1 cellular context compared by ENCODE assay signal in the genomic region with DNA sequence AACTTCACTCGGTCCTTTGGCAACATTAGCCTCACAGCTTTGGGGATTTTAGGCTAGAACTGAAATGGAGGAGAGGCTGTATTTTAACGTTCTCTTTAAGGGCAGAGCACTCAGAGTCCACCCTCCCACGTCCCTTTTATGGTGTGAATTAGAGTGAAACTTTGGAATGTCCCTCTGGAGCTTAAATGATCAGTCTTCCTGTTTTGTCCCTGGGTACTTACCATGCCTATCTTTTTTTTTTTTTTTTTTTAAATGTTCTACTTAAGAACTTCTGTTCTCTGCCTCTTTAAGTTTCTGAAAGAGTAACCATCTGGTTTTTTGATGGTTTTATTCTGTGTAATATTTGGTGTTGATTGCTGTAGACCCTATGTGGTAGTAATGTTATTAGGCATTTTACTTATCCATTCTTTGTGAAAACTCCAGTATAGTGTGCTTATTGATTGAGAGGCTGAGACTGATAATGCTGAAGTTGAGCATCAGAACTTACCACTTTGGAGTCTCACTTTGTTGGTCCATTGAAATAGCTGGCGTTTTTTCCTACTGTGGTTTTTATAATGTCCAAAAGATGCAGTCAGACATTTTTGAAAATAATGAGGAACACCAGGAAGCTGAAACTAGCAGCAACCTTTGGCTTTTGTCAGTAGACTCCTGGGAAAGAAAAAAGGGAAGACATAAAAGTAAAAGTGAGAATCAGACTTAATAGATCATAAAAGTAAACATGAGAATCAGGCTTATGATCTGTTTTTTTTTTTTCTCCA.
TF ChIP-seq lines count a peak whose summit lies in the region.

No MANE protein-coding gene starts in this region.

TF ChIP-seq in HepG2, 621 proteins besides CTCF, POLR2A, EP300 and RAD21:
- TF ChIP-seq ZNF510 (CRISPR knock-in tag; IDR thresholded peaks at IDR 0.05; ENCODE audit: low read depth) (no peak), ZBTB42 (CRISPR knock-in tag; IDR thresholded peaks at IDR 0.05) (no peak), ZBTB3 (CRISPR knock-in tag; IDR thresholded peaks at IDR 0.05; ENCODE audit: borderline replicate concordance, low read depth) (no peak), SNAI1 (CRISPR knock-in tag; IDR thresholded peaks at IDR 0.05; ENCODE audit: borderline replicate concordance) (no peak), KAT7 (CRISPR knock-in tag; IDR thresholded peaks at IDR 0.05; ENCODE audit: borderline replicate concordance) (no peak), TCF7L2 (IDR thresholded peaks at IDR 0.05; ENCODE audit: low read depth, low read length) (no peak)
- TF ChIP-seq, protein P1, sequence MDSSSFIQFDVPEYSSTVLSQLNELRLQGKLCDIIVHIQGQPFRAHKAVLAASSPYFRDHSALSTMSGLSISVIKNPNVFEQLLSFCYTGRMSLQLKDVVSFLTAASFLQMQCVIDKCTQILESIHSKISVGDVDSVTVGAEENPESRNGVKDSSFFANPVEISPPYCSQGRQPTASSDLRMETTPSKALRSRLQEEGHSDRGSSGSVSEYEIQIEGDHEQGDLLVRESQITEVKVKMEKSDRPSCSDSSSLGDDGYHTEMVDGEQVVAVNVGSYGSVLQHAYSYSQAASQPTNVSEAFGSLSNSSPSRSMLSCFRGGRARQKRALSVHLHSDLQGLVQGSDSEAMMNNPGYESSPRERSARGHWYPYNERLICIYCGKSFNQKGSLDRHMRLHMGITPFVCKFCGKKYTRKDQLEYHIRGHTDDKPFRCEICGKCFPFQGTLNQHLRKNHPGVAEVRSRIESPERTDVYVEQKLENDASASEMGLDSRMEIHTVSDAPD (CRISPR knock-in tag; IDR thresholded peaks at IDR 0.05): no peak
- TF ChIP-seq, protein P2, sequence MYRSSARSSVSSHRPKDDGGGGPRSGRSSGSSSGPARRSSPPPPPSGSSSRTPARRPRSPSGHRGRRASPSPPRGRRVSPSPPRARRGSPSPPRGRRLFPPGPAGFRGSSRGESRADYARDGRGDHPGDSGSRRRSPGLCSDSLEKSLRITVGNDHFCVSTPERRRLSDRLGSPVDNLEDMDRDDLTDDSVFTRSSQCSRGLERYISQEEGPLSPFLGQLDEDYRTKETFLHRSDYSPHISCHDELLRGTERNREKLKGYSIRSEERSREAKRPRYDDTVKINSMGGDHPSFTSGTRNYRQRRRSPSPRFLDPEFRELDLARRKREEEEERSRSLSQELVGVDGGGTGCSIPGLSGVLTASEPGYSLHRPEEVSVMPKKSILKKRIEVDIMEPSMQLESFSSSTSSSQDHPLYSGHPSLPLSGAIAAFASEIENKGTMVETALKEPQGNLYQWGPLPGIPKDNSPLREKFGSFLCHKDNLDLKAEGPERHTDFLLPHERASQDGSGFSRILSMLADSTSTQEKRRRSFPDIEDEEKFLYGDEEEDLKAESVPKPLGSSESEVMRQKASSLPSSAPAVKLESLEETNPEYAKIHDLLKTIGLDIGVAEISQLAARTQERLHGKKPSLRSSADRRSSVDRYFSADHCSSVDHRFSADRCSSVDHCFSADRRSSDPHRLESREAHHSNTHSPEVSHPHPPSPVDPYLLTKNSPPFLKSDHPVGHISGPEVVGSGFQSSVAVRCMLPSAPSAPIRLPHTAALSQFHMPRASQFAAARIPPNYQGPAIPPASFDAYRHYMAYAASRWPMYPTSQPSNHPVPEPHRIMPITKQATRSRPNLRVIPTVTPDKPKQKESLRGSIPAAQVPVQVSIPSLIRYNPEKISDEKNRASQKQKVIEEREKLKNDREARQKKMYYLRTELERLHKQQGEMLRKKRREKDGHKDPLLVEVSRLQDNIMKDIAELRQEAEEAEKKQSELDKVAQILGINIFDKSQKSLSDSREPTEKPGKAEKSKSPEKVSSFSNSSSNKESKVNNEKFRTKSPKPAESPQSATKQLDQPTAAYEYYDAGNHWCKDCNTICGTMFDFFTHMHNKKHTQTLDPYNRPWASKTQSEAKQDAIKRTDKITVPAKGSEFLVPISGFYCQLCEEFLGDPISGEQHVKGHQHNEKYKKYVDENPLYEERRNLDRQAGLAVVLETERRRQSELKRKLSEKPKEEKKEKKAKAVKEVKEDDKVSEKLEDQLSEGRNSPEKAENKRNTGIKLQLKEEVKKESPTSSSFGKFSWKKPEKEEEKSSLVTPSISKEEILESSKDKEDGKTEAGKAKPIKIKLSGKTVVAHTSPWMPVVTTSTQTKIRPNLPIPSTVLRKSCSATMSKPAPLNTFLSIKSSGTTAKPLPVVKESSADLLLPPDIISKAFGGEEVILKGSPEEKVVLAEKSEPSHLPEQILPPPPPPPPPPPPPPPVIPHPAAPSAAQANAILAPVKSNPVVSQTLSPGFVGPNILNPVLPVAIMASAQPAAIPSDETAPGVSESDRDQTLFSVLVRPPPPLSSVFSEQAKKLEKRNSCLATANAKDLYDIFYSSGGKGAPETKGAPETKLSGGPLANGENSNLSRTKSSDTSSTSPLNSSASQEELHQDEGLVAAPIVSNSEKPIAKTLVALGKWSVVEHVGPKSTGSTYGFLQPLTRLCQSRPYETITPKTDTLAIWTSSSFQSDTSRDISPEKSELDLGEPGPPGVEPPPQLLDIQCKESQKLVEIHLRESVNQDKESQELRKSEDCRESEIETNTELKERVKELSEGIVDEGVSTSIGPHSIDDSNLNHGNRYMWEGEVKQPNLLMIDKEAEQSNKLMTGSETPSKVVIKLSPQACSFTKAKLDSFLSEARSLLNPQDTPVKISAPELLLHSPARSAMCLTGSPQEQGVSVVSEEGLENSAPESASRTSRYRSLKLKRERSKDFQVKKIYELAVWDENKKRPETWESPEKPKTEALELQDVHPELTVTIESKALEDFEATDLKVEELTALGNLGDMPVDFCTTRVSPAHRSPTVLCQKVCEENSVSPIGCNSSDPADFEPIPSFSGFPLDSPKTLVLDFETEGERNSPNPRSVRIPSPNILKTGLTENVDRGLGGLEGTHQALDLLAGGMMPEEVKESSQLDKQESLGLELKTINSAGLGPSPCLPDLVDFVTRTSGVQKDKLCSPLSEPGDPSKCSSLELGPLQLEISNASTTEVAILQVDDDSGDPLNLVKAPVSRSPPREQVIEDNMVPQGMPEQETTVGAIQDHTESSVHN (CRISPR knock-in tag; IDR thresholded peaks at IDR 0.05): no peak
- TF ChIP-seq, protein P3, sequence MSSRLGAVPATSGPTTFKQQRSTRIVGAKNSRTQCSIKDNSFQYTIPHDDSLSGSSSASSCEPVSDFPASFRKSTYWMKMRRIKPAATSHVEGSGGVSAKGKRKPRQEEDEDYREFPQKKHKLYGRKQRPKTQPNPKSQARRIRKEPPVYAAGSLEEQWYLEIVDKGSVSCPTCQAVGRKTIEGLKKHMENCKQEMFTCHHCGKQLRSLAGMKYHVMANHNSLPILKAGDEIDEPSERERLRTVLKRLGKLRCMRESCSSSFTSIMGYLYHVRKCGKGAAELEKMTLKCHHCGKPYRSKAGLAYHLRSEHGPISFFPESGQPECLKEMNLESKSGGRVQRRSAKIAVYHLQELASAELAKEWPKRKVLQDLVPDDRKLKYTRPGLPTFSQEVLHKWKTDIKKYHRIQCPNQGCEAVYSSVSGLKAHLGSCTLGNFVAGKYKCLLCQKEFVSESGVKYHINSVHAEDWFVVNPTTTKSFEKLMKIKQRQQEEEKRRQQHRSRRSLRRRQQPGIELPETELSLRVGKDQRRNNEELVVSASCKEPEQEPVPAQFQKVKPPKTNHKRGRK (CRISPR knock-in tag; IDR thresholded peaks at IDR 0.05): no peak
- TF ChIP-seq, protein P4, sequence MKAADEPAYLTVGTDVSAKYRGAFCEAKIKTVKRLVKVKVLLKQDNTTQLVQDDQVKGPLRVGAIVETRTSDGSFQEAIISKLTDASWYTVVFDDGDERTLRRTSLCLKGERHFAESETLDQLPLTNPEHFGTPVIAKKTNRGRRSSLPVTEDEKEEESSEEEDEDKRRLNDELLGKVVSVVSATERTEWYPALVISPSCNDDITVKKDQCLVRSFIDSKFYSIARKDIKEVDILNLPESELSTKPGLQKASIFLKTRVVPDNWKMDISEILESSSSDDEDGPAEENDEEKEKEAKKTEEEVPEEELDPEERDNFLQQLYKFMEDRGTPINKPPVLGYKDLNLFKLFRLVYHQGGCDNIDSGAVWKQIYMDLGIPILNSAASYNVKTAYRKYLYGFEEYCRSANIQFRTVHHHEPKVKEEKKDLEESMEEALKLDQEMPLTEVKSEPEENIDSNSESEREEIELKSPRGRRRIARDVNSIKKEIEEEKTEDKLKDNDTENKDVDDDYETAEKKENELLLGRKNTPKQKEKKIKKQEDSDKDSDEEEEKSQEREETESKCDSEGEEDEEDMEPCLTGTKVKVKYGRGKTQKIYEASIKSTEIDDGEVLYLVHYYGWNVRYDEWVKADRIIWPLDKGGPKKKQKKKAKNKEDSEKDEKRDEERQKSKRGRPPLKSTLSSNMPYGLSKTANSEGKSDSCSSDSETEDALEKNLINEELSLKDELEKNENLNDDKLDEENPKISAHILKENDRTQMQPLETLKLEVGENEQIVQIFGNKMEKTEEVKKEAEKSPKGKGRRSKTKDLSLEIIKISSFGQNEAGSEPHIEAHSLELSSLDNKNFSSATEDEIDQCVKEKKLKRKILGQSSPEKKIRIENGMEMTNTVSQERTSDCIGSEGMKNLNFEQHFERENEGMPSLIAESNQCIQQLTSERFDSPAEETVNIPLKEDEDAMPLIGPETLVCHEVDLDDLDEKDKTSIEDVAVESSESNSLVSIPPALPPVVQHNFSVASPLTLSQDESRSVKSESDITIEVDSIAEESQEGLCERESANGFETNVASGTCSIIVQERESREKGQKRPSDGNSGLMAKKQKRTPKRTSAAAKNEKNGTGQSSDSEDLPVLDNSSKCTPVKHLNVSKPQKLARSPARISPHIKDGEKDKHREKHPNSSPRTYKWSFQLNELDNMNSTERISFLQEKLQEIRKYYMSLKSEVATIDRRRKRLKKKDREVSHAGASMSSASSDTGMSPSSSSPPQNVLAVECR (CRISPR knock-in tag; IDR thresholded peaks at IDR 0.05; ENCODE audit: borderline replicate concordance): no peak
